In genomic region chr17:81536299-81537290, GRCh38 we compare ENCODE assay signal across 1 cellular context.
TF ChIP-seq lines count a peak whose summit lies in the region.

No MANE protein-coding gene starts in this region.

TF ChIP-seq in HepG2, 621 proteins besides CTCF, POLR2A, EP300 and RAD21 (continues in another document):
- TF ChIP-seq ATF4 (CRISPR knock-in tag; IDR thresholded peaks at IDR 0.05) (no peak), RFX3 (CRISPR knock-in tag; IDR thresholded peaks at IDR 0.05) (no peak), PATZ1 (CRISPR knock-in tag; IDR thresholded peaks at IDR 0.05) (peak; percentile 48; the same call in 1 of the 2 replicates), MXD3 (CRISPR knock-in tag; IDR thresholded peaks at IDR 0.05) (no peak), NR2F2 (IDR thresholded peaks at IDR 0.05; ENCODE audit: borderline replicate concordance, low read depth) (no peak), AGO2 (optimal IDR thresholded peaks at IDR 0.05; ENCODE audit: low read depth, low read length) (peak; percentile 57), ZNF720 (CRISPR knock-in tag; IDR thresholded peaks at IDR 0.05) (no peak), ZNF484 (CRISPR knock-in tag; IDR thresholded peaks at IDR 0.05; ENCODE audit: borderline replicate concordance, low read depth) (no peak), ZNF558 (CRISPR knock-in tag; IDR thresholded peaks at IDR 0.05; ENCODE audit: borderline replicate concordance) (no peak), GATA4 (IDR thresholded peaks at IDR 0.05; ENCODE audit: borderline replicate concordance, low read depth) (no peak), ZNF468 (CRISPR knock-in tag; IDR thresholded peaks at IDR 0.05) (no peak), ZFY (CRISPR knock-in tag; IDR thresholded peaks at IDR 0.05) (0 out of 2 replicates have a peak, but pooled peaks have one; percentile 17), KDM2A (CRISPR knock-in tag; IDR thresholded peaks at IDR 0.05; ENCODE audit: borderline replicate concordance, low read depth) (peak; percentile 58; the same call in 1 of the 2 replicates), IKZF1 (IDR thresholded peaks at IDR 0.05) (no peak), ZNF446 (CRISPR knock-in tag; IDR thresholded peaks at IDR 0.05) (no peak), KLF15 (CRISPR knock-in tag; IDR thresholded peaks at IDR 0.05; ENCODE audit: borderline replicate concordance) (no peak), CHCHD3 (CRISPR knock-in tag; IDR thresholded peaks at IDR 0.05) (no peak), LRRFIP1 (CRISPR knock-in tag; conservative IDR thresholded peaks at IDR 0.05) (no peak), ZC3H4 (CRISPR knock-in tag; IDR thresholded peaks at IDR 0.05; ENCODE audit: borderline replicate concordance) (no peak), HOXA7 (CRISPR knock-in tag; IDR thresholded peaks at IDR 0.05) (no peak), ZNF121 (CRISPR knock-in tag; IDR thresholded peaks at IDR 0.05) (no peak), SAFB2 (CRISPR knock-in tag; IDR thresholded peaks at IDR 0.05; ENCODE audit: borderline replicate concordance, low read depth) (0 out of 2 replicates have a peak, but pooled peaks have one; percentile 37), ZNF777 (CRISPR knock-in tag; IDR thresholded peaks at IDR 0.05) (no peak), ZNF136 (CRISPR knock-in tag; IDR thresholded peaks at IDR 0.05; ENCODE audit: low read depth) (no peak), ZNF598 (CRISPR knock-in tag; IDR thresholded peaks at IDR 0.05; ENCODE audit: borderline replicate concordance) (no peak), FOXP1 (IDR thresholded peaks at IDR 0.05) (no peak), FOXP1 (CRISPR knock-in tag; IDR thresholded peaks at IDR 0.05) (no peak), CHD2 (IDR thresholded peaks at IDR 0.05; ENCODE audit: low read depth, low read length) (no peak), MTA1 (CRISPR knock-in tag; IDR thresholded peaks at IDR 0.05; ENCODE audit: borderline replicate concordance) (no peak), SALL1 (CRISPR knock-in tag; IDR thresholded peaks at IDR 0.05) (no peak), SRSF9 (IDR thresholded peaks at IDR 0.05; ENCODE audit: borderline replicate concordance, insufficient read depth, low read depth, low read length, poor library complexity, severe bottlenecking) (no peak), ZBTB43 (CRISPR knock-in tag; conservative IDR thresholded peaks at IDR 0.05) (no peak), RARA (CRISPR knock-in tag; IDR thresholded peaks at IDR 0.05) (no peak), AGO1 (IDR thresholded peaks at IDR 0.05; ENCODE audit: low read depth, low read length, poor library complexity, severe bottlenecking) (peak; percentile 95), ZNF556 (CRISPR knock-in tag; IDR thresholded peaks at IDR 0.05; ENCODE audit: borderline replicate concordance) (no peak), FOXK1 (CRISPR knock-in tag; IDR thresholded peaks at IDR 0.05; ENCODE audit: borderline replicate concordance, low read depth) (no peak)
- TF ChIP-seq, protein P1, sequence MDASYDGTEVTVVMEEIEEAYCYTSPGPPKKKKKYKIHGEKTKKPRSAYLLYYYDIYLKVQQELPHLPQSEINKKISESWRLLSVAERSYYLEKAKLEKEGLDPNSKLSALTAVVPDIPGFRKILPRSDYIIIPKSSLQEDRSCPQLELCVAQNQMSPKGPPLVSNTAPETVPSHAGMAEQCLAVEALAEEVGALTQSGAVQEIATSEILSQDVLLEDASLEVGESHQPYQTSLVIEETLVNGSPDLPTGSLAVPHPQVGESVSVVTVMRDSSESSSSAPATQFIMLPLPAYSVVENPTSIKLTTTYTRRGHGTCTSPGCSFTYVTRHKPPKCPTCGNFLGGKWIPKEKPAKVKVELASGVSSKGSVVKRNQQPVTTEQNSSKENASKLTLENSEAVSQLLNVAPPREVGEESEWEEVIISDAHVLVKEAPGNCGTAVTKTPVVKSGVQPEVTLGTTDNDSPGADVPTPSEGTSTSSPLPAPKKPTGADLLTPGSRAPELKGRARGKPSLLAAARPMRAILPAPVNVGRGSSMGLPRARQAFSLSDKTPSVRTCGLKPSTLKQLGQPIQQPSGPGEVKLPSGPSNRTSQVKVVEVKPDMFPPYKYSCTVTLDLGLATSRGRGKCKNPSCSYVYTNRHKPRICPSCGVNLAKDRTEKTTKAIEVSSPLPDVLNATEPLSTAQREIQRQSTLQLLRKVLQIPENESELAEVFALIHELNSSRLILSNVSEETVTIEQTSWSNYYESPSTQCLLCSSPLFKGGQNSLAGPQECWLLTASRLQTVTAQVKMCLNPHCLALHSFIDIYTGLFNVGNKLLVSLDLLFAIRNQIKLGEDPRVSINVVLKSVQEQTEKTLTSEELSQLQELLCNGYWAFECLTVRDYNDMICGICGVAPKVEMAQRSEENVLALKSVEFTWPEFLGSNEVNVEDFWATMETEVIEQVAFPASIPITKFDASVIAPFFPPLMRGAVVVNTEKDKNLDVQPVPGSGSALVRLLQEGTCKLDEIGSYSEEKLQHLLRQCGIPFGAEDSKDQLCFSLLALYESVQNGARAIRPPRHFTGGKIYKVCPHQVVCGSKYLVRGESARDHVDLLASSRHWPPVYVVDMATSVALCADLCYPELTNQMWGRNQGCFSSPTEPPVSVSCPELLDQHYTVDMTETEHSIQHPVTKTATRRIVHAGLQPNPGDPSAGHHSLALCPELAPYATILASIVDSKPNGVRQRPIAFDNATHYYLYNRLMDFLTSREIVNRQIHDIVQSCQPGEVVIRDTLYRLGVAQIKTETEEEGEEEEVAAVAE (CRISPR knock-in tag; IDR thresholded peaks at IDR 0.05; ENCODE audit: borderline replicate concordance) = no peak
- TF ChIP-seq, protein P2, sequence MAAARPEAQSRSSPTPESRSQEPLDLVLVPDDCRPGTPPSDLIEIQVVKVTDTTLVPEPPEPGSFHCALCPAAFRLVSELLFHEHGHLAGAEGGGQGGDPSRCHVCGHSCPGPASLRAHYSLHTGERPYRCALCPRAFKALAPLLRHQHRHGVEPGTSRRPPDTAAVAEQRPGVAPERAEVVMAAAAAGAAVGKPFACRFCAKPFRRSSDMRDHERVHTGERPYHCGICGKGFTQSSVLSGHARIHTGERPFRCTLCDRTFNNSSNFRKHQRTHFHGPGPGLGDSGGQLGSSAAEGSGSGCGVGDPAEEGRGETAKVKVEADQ (CRISPR knock-in tag; IDR thresholded peaks at IDR 0.05; ENCODE audit: borderline replicate concordance) = no peak
- TF ChIP-seq, protein P3, sequence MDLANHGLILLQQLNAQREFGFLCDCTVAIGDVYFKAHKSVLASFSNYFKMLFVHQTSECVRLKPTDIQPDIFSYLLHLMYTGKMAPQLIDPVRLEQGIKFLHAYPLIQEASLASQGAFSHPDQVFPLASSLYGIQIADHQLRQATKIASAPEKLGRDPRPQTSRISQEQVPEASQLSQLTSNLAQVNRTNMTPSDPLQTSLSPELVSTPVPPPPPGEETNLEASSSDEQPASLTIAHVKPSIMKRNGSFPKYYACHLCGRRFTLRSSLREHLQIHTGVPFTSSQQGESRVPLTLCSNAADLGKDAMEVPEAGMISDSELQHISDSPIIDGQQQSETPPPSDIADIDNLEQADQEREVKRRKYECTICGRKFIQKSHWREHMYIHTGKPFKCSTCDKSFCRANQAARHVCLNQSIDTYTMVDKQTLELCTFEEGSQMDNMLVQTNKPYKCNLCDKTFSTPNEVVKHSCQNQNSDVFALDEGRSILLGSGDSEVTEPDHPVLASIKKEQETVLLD (CRISPR knock-in tag; IDR thresholded peaks at IDR 0.05; ENCODE audit: low read depth) = no peak
- TF ChIP-seq, protein P4, sequence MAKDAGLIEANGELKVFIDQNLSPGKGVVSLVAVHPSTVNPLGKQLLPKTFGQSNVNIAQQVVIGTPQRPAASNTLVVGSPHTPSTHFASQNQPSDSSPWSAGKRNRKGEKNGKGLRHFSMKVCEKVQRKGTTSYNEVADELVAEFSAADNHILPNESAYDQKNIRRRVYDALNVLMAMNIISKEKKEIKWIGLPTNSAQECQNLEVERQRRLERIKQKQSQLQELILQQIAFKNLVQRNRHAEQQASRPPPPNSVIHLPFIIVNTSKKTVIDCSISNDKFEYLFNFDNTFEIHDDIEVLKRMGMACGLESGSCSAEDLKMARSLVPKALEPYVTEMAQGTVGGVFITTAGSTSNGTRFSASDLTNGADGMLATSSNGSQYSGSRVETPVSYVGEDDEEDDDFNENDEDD (CRISPR knock-in tag; IDR thresholded peaks at IDR 0.05; ENCODE audit: borderline replicate concordance) = no peak
- TF ChIP-seq, protein P5, sequence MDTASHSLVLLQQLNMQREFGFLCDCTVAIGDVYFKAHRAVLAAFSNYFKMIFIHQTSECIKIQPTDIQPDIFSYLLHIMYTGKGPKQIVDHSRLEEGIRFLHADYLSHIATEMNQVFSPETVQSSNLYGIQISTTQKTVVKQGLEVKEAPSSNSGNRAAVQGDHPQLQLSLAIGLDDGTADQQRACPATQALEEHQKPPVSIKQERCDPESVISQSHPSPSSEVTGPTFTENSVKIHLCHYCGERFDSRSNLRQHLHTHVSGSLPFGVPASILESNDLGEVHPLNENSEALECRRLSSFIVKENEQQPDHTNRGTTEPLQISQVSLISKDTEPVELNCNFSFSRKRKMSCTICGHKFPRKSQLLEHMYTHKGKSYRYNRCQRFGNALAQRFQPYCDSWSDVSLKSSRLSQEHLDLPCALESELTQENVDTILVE (CRISPR knock-in tag; IDR thresholded peaks at IDR 0.05) = no peak
- TF ChIP-seq, protein P6, sequence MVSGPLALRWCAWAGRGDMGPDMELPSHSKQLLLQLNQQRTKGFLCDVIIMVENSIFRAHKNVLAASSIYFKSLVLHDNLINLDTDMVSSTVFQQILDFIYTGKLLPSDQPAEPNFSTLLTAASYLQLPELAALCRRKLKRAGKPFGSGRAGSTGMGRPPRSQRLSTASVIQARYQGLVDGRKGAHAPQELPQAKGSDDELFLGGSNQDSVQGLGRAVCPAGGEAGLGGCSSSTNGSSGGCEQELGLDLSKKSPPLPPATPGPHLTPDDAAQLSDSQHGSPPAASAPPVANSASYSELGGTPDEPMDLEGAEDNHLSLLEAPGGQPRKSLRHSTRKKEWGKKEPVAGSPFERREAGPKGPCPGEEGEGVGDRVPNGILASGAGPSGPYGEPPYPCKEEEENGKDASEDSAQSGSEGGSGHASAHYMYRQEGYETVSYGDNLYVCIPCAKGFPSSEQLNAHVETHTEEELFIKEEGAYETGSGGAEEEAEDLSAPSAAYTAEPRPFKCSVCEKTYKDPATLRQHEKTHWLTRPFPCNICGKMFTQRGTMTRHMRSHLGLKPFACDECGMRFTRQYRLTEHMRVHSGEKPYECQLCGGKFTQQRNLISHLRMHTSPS (CRISPR knock-in tag; IDR thresholded peaks at IDR 0.05; ENCODE audit: low read depth) = no peak
- TF ChIP-seq, protein P7, sequence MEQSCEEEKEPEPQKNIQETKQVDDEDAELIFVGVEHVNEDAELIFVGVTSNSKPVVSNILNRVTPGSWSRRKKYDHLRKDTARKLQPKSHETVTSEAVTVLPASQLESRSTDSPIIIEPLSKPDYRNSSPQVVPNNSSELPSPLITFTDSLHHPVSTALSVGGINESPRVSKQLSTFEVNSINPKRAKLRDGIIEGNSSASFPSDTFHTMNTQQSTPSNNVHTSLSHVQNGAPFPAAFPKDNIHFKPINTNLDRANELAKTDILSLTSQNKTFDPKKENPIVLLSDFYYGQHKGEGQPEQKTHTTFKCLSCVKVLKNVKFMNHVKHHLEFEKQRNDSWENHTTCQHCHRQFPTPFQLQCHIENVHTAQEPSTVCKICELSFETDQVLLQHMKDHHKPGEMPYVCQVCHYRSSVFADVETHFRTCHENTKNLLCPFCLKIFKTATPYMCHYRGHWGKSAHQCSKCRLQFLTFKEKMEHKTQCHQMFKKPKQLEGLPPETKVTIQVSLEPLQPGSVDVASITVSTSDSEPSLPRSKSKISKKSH (CRISPR knock-in tag; IDR thresholded peaks at IDR 0.05; ENCODE audit: borderline replicate concordance) = no peak
